11 cellular contexts compared by ENCODE assay signal in genomic region chr7:48587475-48587874, GRCh38.
"Had no signal": no experiment of that assay in that cellular context is flagged by ENCODE, and none has a peak within 500 bp of the region (broad histone marks: within the 10 kb centered on the region; RNA-seq: fewer than 3 reads in every experiment).

No MANE protein-coding gene starts in this region.

- H3K4me1 ChIP-seq: HAP-1 had no signal

- H3K9ac ChIP-seq: GM23248 had no signal

- H3K9me3 ChIP-seq: HAP-1 had no signal

- ATAC-seq: GM23338, HCT116 had no signal

- DNase-seq: GM23248, GOT3, H7, H9, HCEC 1CT, HFFc6 had no signal

- H3K36me3 ChIP-seq: HAP-1 had no signal

- H3K27ac ChIP-seq: GM23248 had no signal

- H2AFZ ChIP-seq: GM23248, GM23338 had no signal

- H3K4me3 ChIP-seq: GM23248, GM23338, HAP-1 had no signal

- H3K4me2 ChIP-seq: GM23338 had no signal

- FAIRE-seq: H1, H54 had no signal
